ENCODE assay signal across 1 cellular context in the genomic region with DNA sequence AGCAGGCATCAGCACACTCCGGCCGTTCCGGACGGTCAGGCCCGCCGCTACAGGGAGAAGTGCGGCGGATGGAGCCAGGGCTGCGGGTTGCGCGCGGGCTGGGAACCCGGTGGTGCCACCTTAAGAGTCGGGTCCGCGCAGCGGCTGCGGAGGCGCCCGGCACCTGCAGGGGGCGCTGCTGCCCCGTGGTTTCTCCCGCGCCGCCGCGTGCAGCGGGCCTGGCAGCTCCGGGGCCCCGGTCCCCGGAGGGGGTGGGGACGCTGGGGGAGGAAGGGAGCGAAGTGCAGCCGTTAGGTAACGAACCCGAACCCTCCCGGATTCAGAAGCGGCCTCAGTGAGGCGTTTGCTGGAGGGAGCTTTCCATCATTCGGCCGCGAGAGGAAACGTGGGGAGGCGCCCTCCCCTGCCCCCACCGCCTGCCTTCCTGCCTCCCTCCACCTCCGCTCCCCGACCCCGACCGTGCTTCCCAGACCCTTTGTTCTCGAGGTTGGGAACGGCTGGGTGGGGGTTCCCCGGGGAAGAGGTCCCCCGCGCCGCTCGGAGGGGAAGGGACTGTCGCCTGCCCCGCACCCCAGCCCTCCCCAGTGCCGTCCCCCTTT.
TF ChIP-seq lines count a peak whose summit lies in the region.

No MANE protein-coding gene starts in this region.

TF ChIP-seq in GM12878, 131 proteins besides CTCF, POLR2A, EP300 and RAD21 (continues in another document):
- TF ChIP-seq, protein P1, sequence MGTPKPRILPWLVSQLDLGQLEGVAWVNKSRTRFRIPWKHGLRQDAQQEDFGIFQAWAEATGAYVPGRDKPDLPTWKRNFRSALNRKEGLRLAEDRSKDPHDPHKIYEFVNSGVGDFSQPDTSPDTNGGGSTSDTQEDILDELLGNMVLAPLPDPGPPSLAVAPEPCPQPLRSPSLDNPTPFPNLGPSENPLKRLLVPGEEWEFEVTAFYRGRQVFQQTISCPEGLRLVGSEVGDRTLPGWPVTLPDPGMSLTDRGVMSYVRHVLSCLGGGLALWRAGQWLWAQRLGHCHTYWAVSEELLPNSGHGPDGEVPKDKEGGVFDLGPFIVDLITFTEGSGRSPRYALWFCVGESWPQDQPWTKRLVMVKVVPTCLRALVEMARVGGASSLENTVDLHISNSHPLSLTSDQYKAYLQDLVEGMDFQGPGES (IDR thresholded peaks at IDR 0.05): no peak
- TF ChIP-seq SMC3 (IDR thresholded peaks at IDR 0.05; ENCODE audit: borderline replicate concordance, low read length) (peak; percentile 75), ZNF207 (IDR thresholded peaks at IDR 0.05; ENCODE audit: borderline replicate concordance) (peak; percentile 80; the same call in 1 of the 2 replicates), RAD51 (IDR thresholded peaks at IDR 0.05) (no peak), DPF2 (IDR thresholded peaks at IDR 0.05) (peak; percentile 42), TAF1 (IDR thresholded peaks at IDR 0.05; ENCODE audit: borderline replicate concordance, low read depth, low read length) (no peak), NR2C1 (IDR thresholded peaks at IDR 0.05) (no peak), SMAD1 (IDR thresholded peaks at IDR 0.05; ENCODE audit: low read depth, partially characterized antibody) (no peak), SP1 (IDR thresholded peaks at IDR 0.05; ENCODE audit: low read depth, low read length) (peak; percentile 50), POU2F2 (IDR thresholded peaks at IDR 0.05; ENCODE audit: borderline replicate concordance, low read depth, low read length) (peak; percentile 44; the same call in 1 of the 3 replicates), ZNF24 (IDR thresholded peaks at IDR 0.05) (peak; percentile 74), RELA (IDR thresholded peaks at IDR 0.05; ENCODE audit: borderline replicate concordance, partially characterized antibody) (peak; percentile 55), MYB (IDR thresholded peaks at IDR 0.05; ENCODE audit: borderline replicate concordance, low read depth, low read length) (no peak), HDAC2 (IDR thresholded peaks at IDR 0.05) (no peak), SMARCA5 (IDR thresholded peaks at IDR 0.05) (peak; percentile 98), HDGF (IDR thresholded peaks at IDR 0.05) (no peak), PBX3 (IDR thresholded peaks at IDR 0.05; ENCODE audit: insufficient replicate concordance, low read depth, low read length) (no peak), CHD2 (IDR thresholded peaks at IDR 0.05; ENCODE audit: borderline replicate concordance, low read depth, low read length) (peak; percentile 86; the same call in 1 of the 2 replicates), SUPT20H (IDR thresholded peaks at IDR 0.05; ENCODE audit: borderline replicate concordance, control insufficient read depth, low read depth, low read length) (no peak), IKZF1 (conservative IDR thresholded peaks at IDR 0.05) (peak; percentile 52), ZNF217 (IDR thresholded peaks at IDR 0.05) (peak; percentile 48; the same call in 1 of the 2 replicates), RB1 (IDR thresholded peaks at IDR 0.05; ENCODE audit: borderline replicate concordance) (peak; percentile 90; the same call in 1 of the 2 replicates), NR2F1 (conservative IDR thresholded peaks at IDR 0.05) (peak; percentile 40; the same call in 1 of the 2 replicates), CEBPB (IDR thresholded peaks at IDR 0.05; ENCODE audit: borderline replicate concordance in 1 of 2, low read depth in 2 of 2, low read length in 2 of 2) (no peak), TCF12 (IDR thresholded peaks at IDR 0.05; ENCODE audit: low read depth, low read length) (no peak), KLF5 (IDR thresholded peaks at IDR 0.05; ENCODE audit: partially characterized antibody) (peak; percentile 50), CBX5 (IDR thresholded peaks at IDR 0.05; ENCODE audit: low read depth) (peak; percentile 91), TCF3 (IDR thresholded peaks at IDR 0.05; ENCODE audit: borderline replicate concordance, insufficient read depth, low read depth, low read length) (peak; percentile 66), ZNF592 (IDR thresholded peaks at IDR 0.05) (peak; percentile 84; the same call in 1 of the 2 replicates), ZNF687 (IDR thresholded peaks at IDR 0.05) (0 out of 2 replicates have a peak, but pooled peaks have one; percentile 47), RCOR1 (conservative IDR thresholded peaks at IDR 0.05; ENCODE audit: low read depth, low read length) (0 out of 2 replicates have a peak, but pooled peaks have one; percentile 62), EGR1 (IDR thresholded peaks at IDR 0.05; ENCODE audit: borderline replicate concordance in 1 of 2, low read depth in 2 of 2, low read length in 2 of 2) (no peak), JUND (IDR thresholded peaks at IDR 0.05; ENCODE audit: low read depth, low read length) (0 out of 2 replicates have a peak, but pooled peaks have one; percentile 27), MTA3 (IDR thresholded peaks at IDR 0.05; ENCODE audit: borderline replicate concordance, low read length) (no peak), ESRRA (IDR thresholded peaks at IDR 0.05; ENCODE audit: low read length) (0 out of 2 replicates have a peak, but pooled peaks have one; percentile 46), YY1 (IDR thresholded peaks at IDR 0.05; ENCODE audit: low read depth, low read length) (peak; percentile 76), CHD1 (IDR thresholded peaks at IDR 0.05; ENCODE audit: low read depth, low read length) (no peak), SIN3A (IDR thresholded peaks at IDR 0.05; ENCODE audit: low read depth, low read length) (0 out of 2 replicates have a peak, but pooled peaks have one; percentile 38), EED (IDR thresholded peaks at IDR 0.05; ENCODE audit: low read depth) (peak; percentile 37; the same call in 1 of the 2 replicates)
- TF ChIP-seq, protein P2, sequence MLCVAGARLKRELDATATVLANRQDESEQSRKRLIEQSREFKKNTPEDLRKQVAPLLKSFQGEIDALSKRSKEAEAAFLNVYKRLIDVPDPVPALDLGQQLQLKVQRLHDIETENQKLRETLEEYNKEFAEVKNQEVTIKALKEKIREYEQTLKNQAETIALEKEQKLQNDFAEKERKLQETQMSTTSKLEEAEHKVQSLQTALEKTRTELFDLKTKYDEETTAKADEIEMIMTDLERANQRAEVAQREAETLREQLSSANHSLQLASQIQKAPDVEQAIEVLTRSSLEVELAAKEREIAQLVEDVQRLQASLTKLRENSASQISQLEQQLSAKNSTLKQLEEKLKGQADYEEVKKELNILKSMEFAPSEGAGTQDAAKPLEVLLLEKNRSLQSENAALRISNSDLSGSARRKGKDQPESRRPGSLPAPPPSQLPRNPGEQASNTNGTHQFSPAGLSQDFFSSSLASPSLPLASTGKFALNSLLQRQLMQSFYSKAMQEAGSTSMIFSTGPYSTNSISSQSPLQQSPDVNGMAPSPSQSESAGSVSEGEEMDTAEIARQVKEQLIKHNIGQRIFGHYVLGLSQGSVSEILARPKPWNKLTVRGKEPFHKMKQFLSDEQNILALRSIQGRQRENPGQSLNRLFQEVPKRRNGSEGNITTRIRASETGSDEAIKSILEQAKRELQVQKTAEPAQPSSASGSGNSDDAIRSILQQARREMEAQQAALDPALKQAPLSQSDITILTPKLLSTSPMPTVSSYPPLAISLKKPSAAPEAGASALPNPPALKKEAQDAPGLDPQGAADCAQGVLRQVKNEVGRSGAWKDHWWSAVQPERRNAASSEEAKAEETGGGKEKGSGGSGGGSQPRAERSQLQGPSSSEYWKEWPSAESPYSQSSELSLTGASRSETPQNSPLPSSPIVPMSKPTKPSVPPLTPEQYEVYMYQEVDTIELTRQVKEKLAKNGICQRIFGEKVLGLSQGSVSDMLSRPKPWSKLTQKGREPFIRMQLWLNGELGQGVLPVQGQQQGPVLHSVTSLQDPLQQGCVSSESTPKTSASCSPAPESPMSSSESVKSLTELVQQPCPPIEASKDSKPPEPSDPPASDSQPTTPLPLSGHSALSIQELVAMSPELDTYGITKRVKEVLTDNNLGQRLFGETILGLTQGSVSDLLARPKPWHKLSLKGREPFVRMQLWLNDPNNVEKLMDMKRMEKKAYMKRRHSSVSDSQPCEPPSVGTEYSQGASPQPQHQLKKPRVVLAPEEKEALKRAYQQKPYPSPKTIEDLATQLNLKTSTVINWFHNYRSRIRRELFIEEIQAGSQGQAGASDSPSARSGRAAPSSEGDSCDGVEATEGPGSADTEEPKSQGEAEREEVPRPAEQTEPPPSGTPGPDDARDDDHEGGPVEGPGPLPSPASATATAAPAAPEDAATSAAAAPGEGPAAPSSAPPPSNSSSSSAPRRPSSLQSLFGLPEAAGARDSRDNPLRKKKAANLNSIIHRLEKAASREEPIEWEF (IDR thresholded peaks at IDR 0.05; ENCODE audit: insufficient replicate concordance, low read depth, low read length): no peak
- TF ChIP-seq, protein P3, sequence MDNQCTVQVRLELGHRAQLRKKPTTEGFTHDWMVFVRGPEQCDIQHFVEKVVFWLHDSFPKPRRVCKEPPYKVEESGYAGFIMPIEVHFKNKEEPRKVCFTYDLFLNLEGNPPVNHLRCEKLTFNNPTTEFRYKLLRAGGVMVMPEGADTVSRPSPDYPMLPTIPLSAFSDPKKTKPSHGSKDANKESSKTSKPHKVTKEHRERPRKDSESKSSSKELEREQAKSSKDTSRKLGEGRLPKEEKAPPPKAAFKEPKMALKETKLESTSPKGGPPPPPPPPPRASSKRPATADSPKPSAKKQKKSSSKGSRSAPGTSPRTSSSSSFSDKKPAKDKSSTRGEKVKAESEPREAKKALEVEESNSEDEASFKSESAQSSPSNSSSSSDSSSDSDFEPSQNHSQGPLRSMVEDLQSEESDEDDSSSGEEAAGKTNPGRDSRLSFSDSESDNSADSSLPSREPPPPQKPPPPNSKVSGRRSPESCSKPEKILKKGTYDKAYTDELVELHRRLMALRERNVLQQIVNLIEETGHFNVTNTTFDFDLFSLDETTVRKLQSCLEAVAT (IDR thresholded peaks at IDR 0.05): no peak
- TF ChIP-seq, protein P4, sequence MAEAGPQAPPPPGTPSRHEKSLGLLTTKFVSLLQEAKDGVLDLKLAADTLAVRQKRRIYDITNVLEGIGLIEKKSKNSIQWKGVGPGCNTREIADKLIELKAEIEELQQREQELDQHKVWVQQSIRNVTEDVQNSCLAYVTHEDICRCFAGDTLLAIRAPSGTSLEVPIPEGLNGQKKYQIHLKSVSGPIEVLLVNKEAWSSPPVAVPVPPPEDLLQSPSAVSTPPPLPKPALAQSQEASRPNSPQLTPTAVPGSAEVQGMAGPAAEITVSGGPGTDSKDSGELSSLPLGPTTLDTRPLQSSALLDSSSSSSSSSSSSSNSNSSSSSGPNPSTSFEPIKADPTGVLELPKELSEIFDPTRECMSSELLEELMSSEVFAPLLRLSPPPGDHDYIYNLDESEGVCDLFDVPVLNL (IDR thresholded peaks at IDR 0.05; ENCODE audit: low read depth, low read length): no peak
